13 cellular contexts compared by ENCODE assay signal in genomic region chr17:66791337-66791736, GRCh38. TPM values are rescaled to one million over a fixed set of nuclear protein-coding genes. Genes with fewer than 3 reads are reported as not detected.
DNase-seq lines count a peak whose midpoint lies in the region; ATAC-seq lines count a peak whose summit lies in the region.
"Had no signal": no experiment of that assay in that cellular context is flagged by ENCODE, and none has a peak within 500 bp of the region (broad histone marks: within the 10 kb centered on the region; RNA-seq: fewer than 3 reads in every experiment).

No MANE protein-coding gene starts in this region.

- peaks cover 38% of the 10 kb centered on the region for H3K36me3 ChIP-seq in CD8-positive, alpha-beta memory T cell (ENCODE audit: insufficient read depth, low read length)
- H3K36me3 ChIP-seq: cardiac muscle cell, neutrophil had no signal

- no peaks in the 10 kb centered on the region for H3K27me3 Mint-ChIP-seq in stimulated activated naive CD8-positive, alpha-beta T cell treated with anti-CD3 and anti-CD28 coated beads, Interleukin-15, Interleukin-2, amounts not matched to agents 100 ng/mL and 50 ng/mL, for 24 hours
- peaks cover 0 to under 1% of the 10 kb centered on the region in 2 donors for H3K27me3 Mint-ChIP-seq in CD8-positive, alpha-beta memory T cell
- H3K27me3 Mint-ChIP-seq: CD4-positive, CD25-positive, alpha-beta regulatory T cell had no signal

- peaks cover 71% of the 10 kb centered on the region for H3K36me3 Mint-ChIP-seq in stimulated activated naive CD8-positive, alpha-beta T cell treated with anti-CD3 and anti-CD28 coated beads, Interleukin-15, Interleukin-2, amounts not matched to agents 100 ng/mL and 50 ng/mL, for 24 hours (ENCODE audit: low read depth)
- peaks cover 0 to 69% (median 39%) of the 10 kb centered on the region in 3 donors for H3K36me3 Mint-ChIP-seq in CD8-positive, alpha-beta memory T cell

- no peak overlapping the region for H3K4me3 ChIP-seq in CD8-positive, alpha-beta memory T cell (ENCODE audit: low read length)
- H3K4me3 ChIP-seq: cardiac muscle cell had no signal

- no peak for DNase-seq in stimulated activated naive CD8-positive, alpha-beta T cell treated with anti-CD3 and anti-CD28 coated beads, Interleukin-15, Interleukin-2, amounts not matched to agents 100 U/mL and 50 U/mL, for 24 hours
- DNase-seq in UCSD-AML1 (lab: John Stamatoyannopoulos, UW; ENCODE audit: unreplicated experiment) = peak; percentile 43
- DNase-seq in hypothalamus (lab: John Stamatoyannopoulos, UW) = peak in 28 of 51 donors; percentile 15 to 76 (median 32)
- DNase-seq in NCI-H2107 (lab: John Stamatoyannopoulos, UW) = no peak
- no peak for DNase-seq in CD8-positive, alpha-beta memory T cell
- DNase-seq: activated CD4-positive, alpha-beta T cell treated with anti-CD3 and anti-CD28 coated beads for 48 hours; NK-92 treated with Interleukin-12 subunit alpha and Interleukin-12 subunit beta, amount 100 ng/mL, for 24 hours had no signal

- H3K4me1 ChIP-seq in CD8-positive, alpha-beta memory T cell (ENCODE audit: insufficient read depth, low read length) = no peaks in the 10 kb centered on the region

- H3K9me3 ChIP-seq in CD8-positive, alpha-beta memory T cell (ENCODE audit: low read length) = no peaks in the 10 kb centered on the region
- H3K9me3 ChIP-seq: neutrophil had no signal

- H3K9me3 Mint-ChIP-seq in stimulated activated naive CD8-positive, alpha-beta T cell treated with anti-CD3 and anti-CD28 coated beads, Interleukin-15, Interleukin-2, amounts not matched to agents 100 ng/mL and 50 ng/mL, for 24 hours = no peaks in the 10 kb centered on the region
- no peaks in the 10 kb centered on the region for H3K9me3 Mint-ChIP-seq in CD8-positive, alpha-beta memory T cell

- no peaks in the 10 kb centered on the region for H3K27me3 ChIP-seq in CD8-positive, alpha-beta memory T cell (ENCODE audit: insufficient read depth, low read length, poor library complexity, severe bottlenecking)
- H3K27me3 ChIP-seq: cardiac muscle cell had no signal

- no peak overlapping the region for H3K4me3 Mint-ChIP-seq in stimulated activated naive CD8-positive, alpha-beta T cell treated with anti-CD3 and anti-CD28 coated beads, Interleukin-15, Interleukin-2, amounts not matched to agents 100 ng/mL and 50 ng/mL, for 24 hours
- no peak overlapping the region for H3K4me3 Mint-ChIP-seq in CD8-positive, alpha-beta memory T cell

- no peak overlapping the region for H3K27ac ChIP-seq in CD8-positive, alpha-beta memory T cell (ENCODE audit: low read depth, low read length)
- H3K27ac ChIP-seq: cardiac muscle cell, neutrophil had no signal

- peak overlapping the region; percentile 43 for H3K27ac Mint-ChIP-seq in stimulated activated naive CD8-positive, alpha-beta T cell treated with anti-CD3 and anti-CD28 coated beads, Interleukin-15, Interleukin-2, amounts not matched to agents 100 ng/mL and 50 ng/mL, for 24 hours
- H3K27ac Mint-ChIP-seq in CD8-positive, alpha-beta memory T cell = no peak overlapping the region

- ATAC-seq in stimulated activated naive CD8-positive, alpha-beta T cell treated with anti-CD3 and anti-CD28 coated beads, Interleukin-15, Interleukin-2, amounts not matched to agents 100 U/mL and 50 U/mL, for 24 hours = no peak
- ATAC-seq in HG03159 (IDR thresholded peaks at IDR 0.05; ENCODE audit: unreplicated experiment) = no peak
- ATAC-seq in HG03135 (IDR thresholded peaks at IDR 0.05; ENCODE audit: unreplicated experiment) = no peak

- CTCF ChIA-PET in CD8-positive, alpha-beta memory T cell (lab: Charles Lee) = interaction anchor here (1.4 kb wide), 1 partner anchor 11 kb away, joined by 3 read pairs; no protein-coding TSS in a partner anchor

- POLR2A ChIA-PET in CD8-positive, alpha-beta memory T cell (lab: Charles Lee) = no interaction called here

- H3K4me1 Mint-ChIP-seq in stimulated activated naive CD8-positive, alpha-beta T cell treated with anti-CD3 and anti-CD28 coated beads, Interleukin-15, Interleukin-2, amounts not matched to agents 100 ng/mL and 50 ng/mL, for 24 hours (ENCODE audit: low read depth) = peaks cover 11% of the 10 kb centered on the region
- H3K4me1 Mint-ChIP-seq in CD8-positive, alpha-beta memory T cell = no peaks in the 10 kb centered on the region

RNA-seq across cellular contexts. Expression of gene CACNG5, which starts 43.6 kb away (rescaled TPM):
- not detected for total RNA-seq in CD8-positive, alpha-beta memory T cell
- not detected for polyA plus RNA-seq in CD8-positive, alpha-beta memory T cell
- total RNA-seq: cardiac muscle cell; CD4-positive, CD25-positive, alpha-beta regulatory T cell had no signal
- polyA plus RNA-seq: cardiac muscle cell; CD4-positive, CD25-positive, alpha-beta regulatory T cell had no signal

Comparison
In these comparisons a context has a peak if more than half of its experiments do, and no peak if none do; other contexts are left out.
1. DNase-seq: peak in UCSD-AML1 (single experiment) and hypothalamus (28 of 51); none in stimulated activated naive CD8-positive, alpha-beta T cell treated with anti-CD3 and anti-CD28 coated beads, Interleukin-15, Interleukin-2, amounts not matched to agents 100 U/mL and 50 U/mL, for 24 hours (single experiment), NCI-H2107 (single experiment) and CD8-positive, alpha-beta memory T cell (0 of 5).